7 cellular contexts compared by ENCODE assay signal in the genomic region with DNA sequence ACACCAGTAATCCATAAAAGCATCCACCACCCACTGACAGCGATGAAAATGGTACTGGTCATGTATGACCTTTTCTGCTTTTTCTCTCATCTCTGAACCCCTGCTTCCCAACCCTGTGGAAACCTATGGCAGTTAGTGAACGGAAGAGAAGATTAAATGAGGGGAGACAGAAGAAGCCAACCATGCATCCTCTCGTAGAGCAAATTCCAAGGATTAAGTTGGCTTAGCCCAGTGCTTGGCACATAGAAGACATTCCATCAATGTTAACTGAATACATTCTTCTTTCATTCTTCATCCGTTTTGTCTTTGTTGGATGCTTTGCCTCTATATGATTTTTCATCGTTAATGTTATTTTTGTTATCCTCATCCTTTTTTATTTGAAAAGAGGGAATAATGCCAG.
"Had no signal": no experiment of that assay in that cellular context is flagged by ENCODE, and none has a peak within 500 bp of the region (broad histone marks: within the 10 kb centered on the region; RNA-seq: fewer than 3 reads in every experiment).

No MANE protein-coding gene starts in this region.

- H3K4me3 Mint-ChIP-seq: GM23338, H9, IgD-negative memory B cell had no signal

- FAIRE-seq: H1, H54, HepG2 had no signal

- H3K9me3 Mint-ChIP-seq: GM23338, H9 had no signal

- H3K36me3 Mint-ChIP-seq: IgD-negative memory B cell had no signal

- H3K27me3 Mint-ChIP-seq: IgD-negative memory B cell had no signal

- H3K4me3 ChIP-seq: GM23338 had no signal

- H3K4me1 Mint-ChIP-seq: GM23338, H9, IgD-negative memory B cell had no signal

- DNase-seq: H9, HCEC 1CT had no signal

- H3K27ac Mint-ChIP-seq: GM23338, H9, IgD-negative memory B cell had no signal

- ATAC-seq: GM23338, HepG2 had no signal
